ENCODE assay signal across 1 cellular context in genomic region chr2:134918518-134919359, GRCh38.
TF ChIP-seq lines count a peak whose summit lies in the region.

TSS of gene CCNT2 (plus strand) at chr2:134918822. CDS start at chr2:134918855, 33 bp downstream.

TF ChIP-seq in GM23338, 12 proteins besides CTCF, POLR2A, EP300 and RAD21 (continued from another document):
- no peak for TF ChIP-seq ZNF462 (CRISPR knock-in tag; IDR thresholded peaks at IDR 0.05)
- TF ChIP-seq STAT1 (IDR thresholded peaks at IDR 0.05; ENCODE audit: unreplicated experiment), result no peak
- no peak for TF ChIP-seq REST (IDR thresholded peaks at IDR 0.05; ENCODE audit: unreplicated experiment)
- no peak for TF ChIP-seq EZH2 (IDR thresholded peaks at IDR 0.05; ENCODE audit: low read depth, unreplicated experiment)
- TF ChIP-seq JUNB (IDR thresholded peaks at IDR 0.05; ENCODE audit: unreplicated experiment), result no peak
- no peak for TF ChIP-seq NANOG (IDR thresholded peaks at IDR 0.05; ENCODE audit: borderline replicate concordance)
